ENCODE assay signal across 8 cellular contexts in the genomic region with DNA sequence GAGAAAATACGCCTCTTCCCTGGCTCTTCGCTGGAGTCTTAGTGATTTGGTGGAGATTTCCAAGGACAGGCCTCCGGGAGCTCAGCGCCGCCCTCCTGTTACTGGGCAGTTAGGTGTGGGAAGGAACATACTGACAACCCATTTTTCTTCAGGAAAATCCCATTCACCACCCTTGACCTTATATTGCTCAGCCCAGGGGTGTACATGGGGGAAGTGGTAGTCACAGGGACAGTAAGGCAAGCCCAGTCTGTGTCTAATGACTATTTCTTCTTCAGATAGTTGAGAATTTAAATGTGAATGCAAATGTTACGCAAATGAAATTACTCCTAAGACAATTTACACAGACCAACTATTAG.
"Had no signal": no experiment of that assay in that cellular context is flagged by ENCODE, and none has a peak within 500 bp of the region (broad histone marks: within the 10 kb centered on the region; RNA-seq: fewer than 3 reads in every experiment).

No MANE protein-coding gene starts in this region.

- H3K36me3 ChIP-seq: HAP-1 had no signal

- H3K9me3 Mint-ChIP-seq: GM23338, HFFc6 had no signal

- H3K27ac ChIP-seq: HL-60 had no signal

- H3K4me1 ChIP-seq: HAP-1 had no signal

- H3K4me3 Mint-ChIP-seq: GM23338, HFFc6, IgD-negative memory B cell had no signal

- H3K27ac Mint-ChIP-seq: GM23338, HFFc6, IgD-negative memory B cell had no signal

- H3K4me1 Mint-ChIP-seq: IgD-negative memory B cell had no signal

- H3K4me2 ChIP-seq: GM23338 had no signal

- H3K9me3 ChIP-seq: HAP-1 had no signal

- FAIRE-seq: HepG2 had no signal

- H2AFZ ChIP-seq: GM23338 had no signal

- H3K4me3 ChIP-seq: GM23338, HAP-1 had no signal

- H3K36me3 Mint-ChIP-seq: IgD-negative memory B cell had no signal

- DNase-seq: H7, HFFc6 had no signal

- H3K27me3 Mint-ChIP-seq: IgD-negative memory B cell had no signal

- ATAC-seq: HCT116, HepG2 had no signal
